ENCODE assay signal across 11 cellular contexts in genomic region chr6:54014440-54014839, GRCh38.
"Had no signal": no experiment of that assay in that cellular context is flagged by ENCODE, and none has a peak within 500 bp of the region (broad histone marks: within the 10 kb centered on the region; RNA-seq: fewer than 3 reads in every experiment).

No MANE protein-coding gene starts in this region.

- DNase-seq: activated CD4-positive, alpha-beta T cell treated with anti-CD3 and anti-CD28 coated beads for 1 hour; activated CD8-positive, alpha-beta memory T cell treated with anti-CD3 and anti-CD28 coated beads for 24 hours; activated CD8-positive, alpha-beta memory T cell treated with anti-CD3 and anti-CD28 coated beads, Interleukin-2, amount 50 U/mL, for 48 hours; activated effector memory CD4-positive, alpha-beta T cell treated with Interleukin-2 at 50 U/mL for 16 hours; activated T-cell treated with anti-CD3 and anti-CD28 coated beads, Interleukin-2, amount 50 U/mL, for 48 hours; head of caudate nucleus; sigmoid colon; stimulated activated naive CD4-positive, alpha-beta T cell treated with Interleukin-2 at 50 U/mL for 16 hours; thyroid gland had no signal

- FAIRE-seq: frontal cortex, keratinocyte had no signal
